In the genomic region with DNA sequence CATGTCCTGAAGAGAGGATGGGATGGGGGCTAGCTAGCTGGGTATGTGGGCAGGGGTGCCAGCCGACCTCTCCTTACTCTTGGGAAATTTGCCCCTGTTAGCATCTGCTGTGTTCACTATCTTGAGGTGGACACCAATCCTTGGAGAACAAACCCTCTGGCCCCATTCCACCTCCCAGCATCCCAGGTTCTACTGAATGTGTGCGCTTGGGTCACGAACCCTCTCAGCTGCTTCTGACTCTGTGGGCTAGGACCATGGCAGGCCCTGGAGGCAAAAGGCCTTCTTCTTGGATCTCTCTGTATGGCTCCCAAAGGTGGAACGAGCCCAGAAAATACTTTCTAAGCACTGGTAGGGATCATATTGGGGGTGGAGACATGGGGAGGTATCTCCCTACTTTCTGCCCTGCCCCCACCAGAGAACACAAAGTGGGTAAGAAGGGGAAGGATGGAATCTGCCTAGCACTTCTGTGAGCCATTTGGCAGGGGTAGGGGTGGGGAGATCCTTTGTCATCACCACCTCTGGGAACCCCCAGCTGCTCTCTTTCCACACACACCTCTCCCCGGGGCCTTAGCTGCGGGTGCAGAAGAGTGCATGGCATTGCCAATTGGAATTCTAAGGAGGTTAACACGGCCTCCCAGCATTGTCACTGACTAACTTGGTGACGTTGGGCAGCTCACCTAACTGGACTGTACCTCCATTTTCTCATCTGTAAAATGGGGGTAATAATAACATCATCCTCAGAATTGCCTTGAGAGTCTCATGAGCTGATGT, we compare ENCODE assay signal across 29 cellular contexts. TPM values are rescaled to one million over a fixed set of nuclear protein-coding genes. Genes with fewer than 3 reads are reported as not detected.
DNase-seq lines count a peak whose midpoint lies in the region; ATAC-seq and TF ChIP-seq lines count a peak whose summit lies in the region.
"Had no signal": no experiment of that assay in that cellular context is flagged by ENCODE, and none has a peak within 500 bp of the region (broad histone marks: within the 10 kb centered on the region; RNA-seq: fewer than 3 reads in every experiment).

No MANE protein-coding gene starts in this region.

- no peaks in the 10 kb centered on the region for H3K9me3 ChIP-seq in SK-N-SH
- no peaks in the 10 kb centered on the region for H3K9me3 ChIP-seq in mesenchymal stem cell (ENCODE audit: control insufficient read depth, low read length)
- no peaks in the 10 kb centered on the region for H3K9me3 ChIP-seq in smooth muscle cell (replicated peaks; ENCODE audit: low read depth)
- H3K9me3 ChIP-seq in HAP-1: no peaks in the 10 kb centered on the region
- H3K9me3 ChIP-seq: gastrocnemius medialis had no signal

- H3K9ac ChIP-seq in SK-N-SH (no peak overlapping the region), mesenchymal stem cell (ENCODE audit: low read length) (no peak overlapping the region), smooth muscle cell (ENCODE audit: low read depth) (no peak overlapping the region)

- no peaks in the 10 kb centered on the region for H3K9me3 Mint-ChIP-seq in chondrocyte (ENCODE audit: low read depth)
- H3K9me3 Mint-ChIP-seq in natural killer cell: no peaks in the 10 kb centered on the region
- H3K9me3 Mint-ChIP-seq in activated naive CD8-positive, alpha-beta T cell treated with anti-CD3 and anti-CD28 coated beads for 36 hours: no peaks in the 10 kb centered on the region
- H3K9me3 Mint-ChIP-seq: central memory CD8-positive, alpha-beta T cell; IgD-negative memory B cell; stimulated activated effector memory CD8-positive, alpha-beta T cell treated with anti-CD3 and anti-CD28 coated beads, Interleukin-12 subunit alpha, Interleukin-12 subunit beta, amount 100 ng/mL, for 72 hours; type B pancreatic cell had no signal

- H4K8ac ChIP-seq in mesenchymal stem cell (ENCODE audit: low read length): peak overlapping the region; percentile 88

- H3K36me3 Mint-ChIP-seq in chondrocyte (ENCODE audit: low read depth): no peaks in the 10 kb centered on the region
- no peaks in the 10 kb centered on the region for H3K36me3 Mint-ChIP-seq in natural killer cell
- no peaks in the 10 kb centered on the region for H3K36me3 Mint-ChIP-seq in activated naive CD8-positive, alpha-beta T cell treated with anti-CD3 and anti-CD28 coated beads for 36 hours
- H3K36me3 Mint-ChIP-seq: activated CD8-positive, alpha-beta memory T cell treated with anti-CD3 and anti-CD28 coated beads, Interleukin-2, amount 10 ng/mL, durations not matched to agents 7 days and 5 days; CD4-positive, CD25-positive, alpha-beta regulatory T cell; IgD-negative memory B cell; type B pancreatic cell had no signal

- H3K18ac ChIP-seq in mesenchymal stem cell (ENCODE audit: low read depth in 1 of 2, low read length in 2 of 2): peak overlapping the region; percentile 52 to 89

- H4K91ac ChIP-seq in mesenchymal stem cell (ENCODE audit: low read length): peak overlapping the region; percentile 77

- no peak for TF ChIP-seq RAD21 in SK-N-SH (IDR thresholded peaks at IDR 0.05; ENCODE audit: low read length)

- no peak overlapping the region for H3K4me3 ChIP-seq in SK-N-SH (ENCODE audit: low read depth in 2 of 2, low read length in 1 of 2)
- no peak overlapping the region for H3K4me3 ChIP-seq in mesenchymal stem cell (ENCODE audit: insufficient read depth in 1 of 2, low read depth in 1 of 2, low read length in 2 of 2)
- H3K4me3 ChIP-seq in smooth muscle cell: no peak overlapping the region
- H3K4me3 ChIP-seq in HAP-1: no peak overlapping the region
- H3K4me3 ChIP-seq: gastrocnemius medialis had no signal

- TF ChIP-seq EP300 in SK-N-SH (IDR thresholded peaks at IDR 0.05; ENCODE audit: borderline replicate concordance in 1 of 2, low read depth in 1 of 2, low read length in 1 of 2): no peak

- H3K79me2 ChIP-seq in SK-N-SH (ENCODE audit: insufficient read depth) (peaks cover 100% of the 10 kb centered on the region), smooth muscle cell (ENCODE audit: low read depth) (peaks cover 99% of the 10 kb centered on the region)

- intact Hi-C loops in natural killer cell (cut with micrococcal nuclease): no loop called here

- peak overlapping the region; percentile 54 to 73 for H3K4ac ChIP-seq in mesenchymal stem cell (ENCODE audit: low read depth in 1 of 2, low read length in 2 of 2)

- H2BK5ac ChIP-seq in mesenchymal stem cell (ENCODE audit: low read depth, low read length, poor library complexity, severe bottlenecking): no peak overlapping the region

- H3K14ac ChIP-seq in mesenchymal stem cell (ENCODE audit: low read length in 2 of 2): no peak overlapping the region

- in situ Hi-C loops in HAP-1 (cut with MboI; ENCODE audit: low sequenced_read_pairs): no loop called here

- no peak overlapping the region for H2BK15ac ChIP-seq in mesenchymal stem cell (ENCODE audit: low read depth, poor library complexity, severe bottlenecking)

- peaks cover 87% of the 10 kb centered on the region for H4K20me1 ChIP-seq in SK-N-SH (ENCODE audit: insufficient read depth)
- peaks cover 98% of the 10 kb centered on the region for H4K20me1 ChIP-seq in smooth muscle cell (ENCODE audit: low read depth)

- no peak for ATAC-seq in SK-N-SH treated with all-trans-retinoic acid at 6 μM for 48 hours
- no peak for ATAC-seq in natural killer cell
- ATAC-seq: activated CD8-positive, alpha-beta memory T cell treated with anti-CD3 and anti-CD28 coated beads, Interleukin-2, amount 10 ng/mL, durations not matched to agents 7 days and 5 days; gastrocnemius medialis; left colon; stimulated activated effector memory CD8-positive, alpha-beta T cell treated with anti-CD3 and anti-CD28 coated beads, Interleukin-12 subunit alpha, Interleukin-12 subunit beta, amount 100 ng/mL, for 72 hours had no signal

- peak overlapping the region; percentile 28 to 84 for H2BK12ac ChIP-seq in mesenchymal stem cell (ENCODE audit: low read length in 2 of 2)

- H3K4me1 ChIP-seq in SK-N-SH (ENCODE audit: control insufficient read depth in 1 of 2, insufficient read depth in 2 of 2, low read depth in 1 of 2, low read length in 1 of 2) (peaks cover 58 to 88% of the 10 kb centered on the region in 2 experiments), mesenchymal stem cell (ENCODE audit: control insufficient read depth, insufficient read depth, low read depth, low read length) (peaks cover 13% of the 10 kb centered on the region), smooth muscle cell (ENCODE audit: low read depth) (peaks cover 49% of the 10 kb centered on the region), HAP-1 (peaks cover 7% of the 10 kb centered on the region)

- POLR2A ChIA-PET in SK-N-SH (lab: Yijun Ruan, JAX): no interaction called here

- no peak overlapping the region for H2AFZ ChIP-seq in SK-N-SH (ENCODE audit: low read depth)
- no peak overlapping the region for H2AFZ ChIP-seq in mesenchymal stem cell (ENCODE audit: low read depth, low read length)
- H2AFZ ChIP-seq in smooth muscle cell (ENCODE audit: low read depth): no peak overlapping the region

- peaks cover 10% of the 10 kb centered on the region for H3F3A ChIP-seq in SK-N-SH (replicated peaks; ENCODE audit: insufficient read depth)
- peaks cover 53% of the 10 kb centered on the region for H3F3A ChIP-seq in smooth muscle cell (ENCODE audit: low read depth)

- H3K4me1 Mint-ChIP-seq in chondrocyte (ENCODE audit: low read depth): peaks cover 57% of the 10 kb centered on the region
- peaks cover 0 to 8% of the 10 kb centered on the region in 2 donors for H3K4me1 Mint-ChIP-seq in natural killer cell
- H3K4me1 Mint-ChIP-seq in activated naive CD8-positive, alpha-beta T cell treated with anti-CD3 and anti-CD28 coated beads for 36 hours: peaks cover 2% of the 10 kb centered on the region

- H3K27me3 ChIP-seq in SK-N-SH (ENCODE audit: insufficient read depth) (no peaks in the 10 kb centered on the region), mesenchymal stem cell (ENCODE audit: control insufficient read depth in 1 of 2, insufficient read depth in 1 of 2, low read length in 2 of 2) (peaks cover 0 to 85% of the 10 kb centered on the region in 2 experiments), smooth muscle cell (ENCODE audit: low read depth) (no peaks in the 10 kb centered on the region), HAP-1 (ENCODE audit: low read depth) (no peaks in the 10 kb centered on the region)
- H3K27me3 ChIP-seq: gastrocnemius medialis had no signal

- H3K9me2 ChIP-seq in SK-N-SH: no peaks in the 10 kb centered on the region

- H3K4me2 ChIP-seq in SK-N-SH (peak overlapping the region; percentile 30; the same call in 1 of the 2 replicates), mesenchymal stem cell (ENCODE audit: low read length, poor library complexity, severe bottlenecking) (no peak overlapping the region), smooth muscle cell (peak overlapping the region; percentile 60)

- H3K27ac Mint-ChIP-seq in chondrocyte (ENCODE audit: unreplicated experiment) (peak overlapping the region; percentile 32), natural killer cell (no peak overlapping the region)
- H3K27ac Mint-ChIP-seq in activated naive CD8-positive, alpha-beta T cell treated with anti-CD3 and anti-CD28 coated beads for 36 hours: no peak overlapping the region
- H3K27ac Mint-ChIP-seq: activated CD8-positive, alpha-beta memory T cell treated with anti-CD3 and anti-CD28 coated beads, Interleukin-2, amount 10 ng/mL, durations not matched to agents 7 days and 5 days; CD4-positive, CD25-positive, alpha-beta regulatory T cell; IgD-negative memory B cell; progenitor cell of endocrine pancreas; stimulated activated effector memory CD8-positive, alpha-beta T cell treated with anti-CD3 and anti-CD28 coated beads, Interleukin-12 subunit alpha, Interleukin-12 subunit beta, amount 100 ng/mL, for 72 hours had no signal

- H3K27me3 Mint-ChIP-seq in chondrocyte (ENCODE audit: low read depth) (no peaks in the 10 kb centered on the region), natural killer cell (ENCODE audit: low read depth in 2 of 2) (peaks cover 10 to 19% of the 10 kb centered on the region in 2 donors)
- peaks cover 39% of the 10 kb centered on the region for H3K27me3 Mint-ChIP-seq in activated naive CD8-positive, alpha-beta T cell treated with anti-CD3 and anti-CD28 coated beads for 36 hours

- DNase-seq in SK-N-SH: no peak
- no peak for DNase-seq in chondrocyte (ENCODE audit: low spot score)
- no peak for DNase-seq in mesenchymal stem cell
- no peak for DNase-seq in smooth muscle cell (lab: John Stamatoyannopoulos, UW; ENCODE audit: unreplicated experiment)
- no peak for DNase-seq in HAP-1 (ENCODE audit: low spot score in 2 of 2)
- DNase-seq in natural killer cell: no peak
- no peak for DNase-seq in activated naive CD8-positive, alpha-beta T cell treated with anti-CD3 and anti-CD28 coated beads for 36 hours
- DNase-seq: activated CD4-positive, alpha-beta T cell treated with anti-CD3 and anti-CD28 coated beads, Interleukin-2, amount 50 U/mL, for 4 hours; activated CD4-positive, CD25-positive, alpha-beta regulatory T cell; activated CD8-positive, alpha-beta memory T cell treated with anti-CD3 and anti-CD28 coated beads, Interleukin-2, amount 10 ng/mL, durations not matched to agents 7 days and 5 days; activated T-cell treated with anti-CD3 and anti-CD28 coated beads, Interleukin-2, amount 50 U/mL, for 48 hours; Calu3; CD4-positive, CD25-positive, alpha-beta regulatory T cell; DND-41; hippocampal formation; left colon; NCI-H146; NCI-H446 treated with DMSO at 0.1 percent for 48 hours; NCI-H774; stimulated activated CD4-positive, alpha-beta T cell treated with anti-CD3 and anti-CD28 coated beads, Interleukin-15, amount 100 ng/mL, for 24 hours had no signal

- peak overlapping the region; percentile 34 to 98; a peak in 3 of 4 replicates for H3K27ac ChIP-seq in SK-N-SH (ENCODE audit: low read depth in 2 of 2, low read length in 1 of 2)
- no peak overlapping the region for H3K27ac ChIP-seq in mesenchymal stem cell (ENCODE audit: low read length, poor library complexity, severe bottlenecking)
- peak overlapping the region; percentile 91 for H3K27ac ChIP-seq in smooth muscle cell (ENCODE audit: low read depth)
- H3K27ac ChIP-seq: 22Rv1, gastrocnemius medialis had no signal

- no peak overlapping the region for H2AK5ac ChIP-seq in mesenchymal stem cell (ENCODE audit: low read length, severe bottlenecking)

- 77% methylated on average over 6 of the region's 8 CpGs for WGBS in SK-N-SH (ENCODE audit: low lambda C conversion rate)
- 87% methylated on average over 7 of the region's 8 CpGs for WGBS in mesenchymal stem cell
- 83% methylated on average over 8 of the region's 8 CpGs for WGBS in smooth muscle cell (ENCODE audit: low lambda C conversion rate)

- CTCF ChIA-PET in SK-N-SH (lab: Yijun Ruan, JAX): interaction anchor here (1.4 to 10.6 kb wide), 9 partner anchors 10 to 317 kb away, joined by 3 to 107 read pairs (median 6); no protein-coding TSS in a partner anchor

- H3K4me3 Mint-ChIP-seq in chondrocyte (ENCODE audit: unreplicated experiment) (no peak overlapping the region), natural killer cell (no peak overlapping the region)
- no peak overlapping the region for H3K4me3 Mint-ChIP-seq in activated naive CD8-positive, alpha-beta T cell treated with anti-CD3 and anti-CD28 coated beads for 36 hours
- H3K4me3 Mint-ChIP-seq: activated CD8-positive, alpha-beta memory T cell treated with anti-CD3 and anti-CD28 coated beads, Interleukin-2, amount 10 ng/mL, durations not matched to agents 7 days and 5 days; CD4-positive, CD25-positive, alpha-beta regulatory T cell; central memory CD8-positive, alpha-beta T cell; stimulated activated effector memory CD8-positive, alpha-beta T cell treated with anti-CD3 and anti-CD28 coated beads, Interleukin-12 subunit alpha, Interleukin-12 subunit beta, amount 100 ng/mL, for 72 hours had no signal

- no peaks in the 10 kb centered on the region for H3K79me1 ChIP-seq in mesenchymal stem cell (replicated peaks; ENCODE audit: low read length, poor library complexity, severe bottlenecking)

- H2BK120ac ChIP-seq in mesenchymal stem cell (ENCODE audit: low read depth, low read length): no peak overlapping the region

- no peaks in the 10 kb centered on the region for H3K36me3 ChIP-seq in SK-N-SH (replicated peaks in 1 of 2; ENCODE audit: control insufficient read depth in 1 of 2, insufficient read depth in 2 of 2, low read length in 1 of 2)
- H3K36me3 ChIP-seq in mesenchymal stem cell (ENCODE audit: control insufficient read depth in 1 of 2, insufficient read depth in 2 of 2, low read depth in 1 of 2, low read length in 2 of 2): no peaks in the 10 kb centered on the region
- H3K36me3 ChIP-seq in smooth muscle cell (ENCODE audit: low read depth): no peaks in the 10 kb centered on the region
- H3K36me3 ChIP-seq in HAP-1 (replicated peaks): no peaks in the 10 kb centered on the region
- H3K36me3 ChIP-seq: gastrocnemius medialis had no signal

- TF ChIP-seq CTCF in SK-N-SH (IDR thresholded peaks at IDR 0.05): no peak
- no peak for TF ChIP-seq CTCF in chondrocyte (IDR thresholded peaks at IDR 0.05)
- TF ChIP-seq CTCF in smooth muscle cell (IDR thresholded peaks at IDR 0.05; ENCODE audit: borderline replicate concordance, insufficient read depth, poor library complexity, severe bottlenecking): no peak
- no peak for TF ChIP-seq CTCF in natural killer cell (IDR thresholded peaks at IDR 0.05)

- no peak overlapping the region for H3K23ac ChIP-seq in mesenchymal stem cell (ENCODE audit: low read length in 2 of 2)

RNA-seq across cellular contexts. Expression of a gene that starts 7.7 kb away (rescaled TPM):
- polyA plus RNA-seq in SK-N-SH (2012; rRNA removed) (12.2 and 13.8 TPM in 2 replicates), smooth muscle cell (115 and 142 TPM in 2 replicates)
- 7.9 and 13.9 TPM in 2 replicates for polyA plus RNA-seq in SK-N-SH (2012; cell fraction: cytosol; rRNA removed)
- polyA plus RNA-seq in SK-N-SH (2012; cell fraction: nucleus; rRNA removed): 19.4 and 24.8 TPM in 2 replicates
- total RNA-seq in chondrocyte (36.4 to 61.1 TPM (median 57.9 TPM) in 3 replicates), smooth muscle cell (89.6 and 92.7 TPM in 2 replicates), natural killer cell (under 1 TPM; 0.09 to 0.65 (median 0.09) TPM)
- polyA plus RNA-seq in mesenchymal stem cell (2013, experiment 1 of 2): 40.6 TPM
- 38.6 TPM for polyA plus RNA-seq in mesenchymal stem cell (2013, experiment 2 of 2)
- under 1 TPM in 1 of 2 experiments, not detected in 1; 0.04 TPM for total RNA-seq in activated naive CD8-positive, alpha-beta T cell treated with anti-CD3 and anti-CD28 coated beads for 36 hours
- total RNA-seq: T-helper 1 cell treated with Interleukin-12 subunit alpha and Interleukin-12 subunit beta and Interleukin-4 antibody, amounts not matched to agents 30 ng/mL and 1 ng/mL, for 36 hours had no signal
- polyA plus RNA-seq: CD4-positive, CD25-positive, alpha-beta regulatory T cell; IgD-negative memory B cell had no signal

Comparison
In these comparisons a context has a peak if more than half of its experiments do, and no peak if none do; other contexts are left out.
1. RNA of a gene that starts 7.7 kb away (total RNA-seq): 89.6 to 92.7 TPM in smooth muscle cell and 36.4 to 61.1 TPM in chondrocyte; 0.09 to 0.65 TPM in natural killer cell and 0.04 TPM in activated naive CD8-positive, alpha-beta T cell treated with anti-CD3 and anti-CD28 coated beads for 36 hours; every median in the first group is over 10 times any median in the second.